30 cellular contexts compared by ENCODE assay signal in genomic region chr1:2879591-2879990, GRCh38.
"Had no signal": no experiment of that assay in that cellular context is flagged by ENCODE, and none has a peak within 500 bp of the region (broad histone marks: within the 10 kb centered on the region; RNA-seq: fewer than 3 reads in every experiment).

No MANE protein-coding gene starts in this region.

- H3K4me3 ChIP-seq: adrenal gland, ascending aorta, body of pancreas, breast epithelium, cardiac muscle cell had no signal

- H3K27me3 ChIP-seq: adrenal gland, ascending aorta, brain microvascular endothelial cell, cardiac muscle cell had no signal

- H3K36me3 ChIP-seq: adrenal gland, ascending aorta, brain microvascular endothelial cell, breast epithelium, cardiac muscle cell had no signal

- H3K4me1 ChIP-seq: adrenal gland, breast epithelium had no signal

- DNase-seq: activated effector memory CD4-positive, alpha-beta T cell treated with anti-CD3 and anti-CD28 coated beads, Interleukin-2, amount 50 U/mL, for 16 hours; activated effector memory CD4-positive, alpha-beta T cell treated with Interleukin-2 at 50 U/mL for 16 hours; activated gamma-delta T cell; activated gamma-delta T cell treated with Interleukin-2 at 50 U/mL for 16 hours; activated naive CD4-positive, alpha-beta T cell; activated naive CD4-positive, alpha-beta T cell treated with anti-CD3 and anti-CD28 coated beads for 36 hours; activated naive CD4-positive, alpha-beta T cell treated with anti-CD3 and anti-CD28 coated beads, Interleukin-2, amount 10 ng/mL, durations not matched to agents 7 days and 5 days; activated naive CD4-positive, alpha-beta T cell treated with anti-CD3 and anti-CD28 coated beads, Interleukin-2, amount 50 U/mL, for 16 hours; activated naive CD4-positive, alpha-beta T cell treated with Interleukin-2 at 50 U/mL for 16 hours; activated naive CD8-positive, alpha-beta T cell treated with anti-CD3 and anti-CD28 coated beads for 36 hours; activated naive CD8-positive, alpha-beta T cell treated with anti-CD3 and anti-CD28 coated beads, Interleukin-2, amount 10 ng/mL, durations not matched to agents 7 days and 5 days; activated naive CD8-positive, alpha-beta T cell treated with anti-CD3 and anti-CD28 coated beads, Interleukin-2, amount 50 U/mL, for 24 hours; activated T-cell treated with anti-CD3 and anti-CD28 coated beads, Interleukin-2, amount 50 U/mL, for 1 hour; activated T-cell treated with anti-CD3 and anti-CD28 coated beads, Interleukin-2, amount 50 U/mL, for 24 hours; activated T-cell treated with anti-CD3 and anti-CD28 coated beads, Interleukin-2, amount 50 U/mL, for 4 hours; activated T-cell treated with anti-CD3 and anti-CD28 coated beads, Interleukin-2, amount 50 U/mL, for 48 hours; activated T-cell treated with anti-CD3 and anti-CD28 coated beads, Interleukin-2, amount 50 U/mL, for 72 hours; adrenal gland; amniotic stem cell; amygdala; anterior cingulate cortex; aorta; body of pancreas; brain microvascular endothelial cell; caudate nucleus; central memory CD4-positive, alpha-beta T cell; cerebellar nuclear complex had no signal

- H3K27ac ChIP-seq: adrenal gland, ascending aorta, body of pancreas, brain microvascular endothelial cell, breast epithelium, cardiac muscle cell had no signal

- H3K9me3 ChIP-seq: adrenal gland, ascending aorta, body of pancreas, breast epithelium had no signal
